In genomic region chr1:247517795-247518612, GRCh38 we compare ENCODE assay signal across 16 cellular contexts. TPM values are rescaled to one million over a fixed set of nuclear protein-coding genes. Genes with fewer than 3 reads are reported as not detected.
DNase-seq lines count a peak whose midpoint lies in the region; ATAC-seq and TF ChIP-seq lines count a peak whose summit lies in the region.
"Had no signal": no experiment of that assay in that cellular context is flagged by ENCODE, and none has a peak within 500 bp of the region (broad histone marks: within the 10 kb centered on the region; RNA-seq: fewer than 3 reads in every experiment).

No MANE protein-coding gene starts in this region.

- H3K27ac Mint-ChIP-seq in chondrocyte (ENCODE audit: unreplicated experiment) (no peak overlapping the region), naive B cell (no peak overlapping the region), nephron progenitor cell (no peak overlapping the region)
- H3K27ac Mint-ChIP-seq: activated T-cell treated with anti-CD3 and anti-CD28 coated beads, Interleukin-2, amount 50 U/mL, for 72 hours; mesothelial cell of epicardium; T-helper 2 cell treated with Interferon-gamma antibody and Interleukin-4, amounts not matched to agents 5 μg/mL and 100 μg/mL, for 36 hours had no signal

- WGBS in thymus: 68% methylated on average over 72 of the region's 72 CpGs
- 96% methylated on average over 70 of the region's 72 CpGs for WGBS in smooth muscle cell (ENCODE audit: low lambda C conversion rate)

- H3K79me2 ChIP-seq in smooth muscle cell (ENCODE audit: low read depth): no peaks in the 10 kb centered on the region

- H3K27me3 ChIP-seq in thymus (ENCODE audit: control insufficient read depth, insufficient read depth) (no peaks in the 10 kb centered on the region), smooth muscle cell (ENCODE audit: low read depth) (no peaks in the 10 kb centered on the region)
- H3K27me3 ChIP-seq: ovary had no signal

- H2AFZ ChIP-seq in smooth muscle cell (ENCODE audit: low read depth): no peak overlapping the region

- H3F3A ChIP-seq in smooth muscle cell (ENCODE audit: low read depth): no peaks in the 10 kb centered on the region

- no peaks in the 10 kb centered on the region for H4K20me1 ChIP-seq in smooth muscle cell (ENCODE audit: low read depth)

- no peaks in the 10 kb centered on the region for H3K36me3 Mint-ChIP-seq in chondrocyte (ENCODE audit: low read depth)
- no peaks in the 10 kb centered on the region for H3K36me3 Mint-ChIP-seq in naive B cell
- no peaks in the 10 kb centered on the region for H3K36me3 Mint-ChIP-seq in nephron progenitor cell (ENCODE audit: low read depth)
- H3K36me3 Mint-ChIP-seq: mesothelial cell of epicardium had no signal

- peak in 1 of 2 donors; percentile 61 for ATAC-seq in naive B cell (ENCODE audit: low read depth in 2 of 2)

- H3K36me3 ChIP-seq in thymus (ENCODE audit: control insufficient read depth, insufficient read depth): no peaks in the 10 kb centered on the region
- no peaks in the 10 kb centered on the region for H3K36me3 ChIP-seq in smooth muscle cell (ENCODE audit: low read depth)
- H3K36me3 ChIP-seq: ovary had no signal

- no peak for TF ChIP-seq CTCF in chondrocyte (IDR thresholded peaks at IDR 0.05)
- no peak for TF ChIP-seq CTCF in smooth muscle cell (IDR thresholded peaks at IDR 0.05; ENCODE audit: borderline replicate concordance, insufficient read depth, poor library complexity, severe bottlenecking)
- no peak for TF ChIP-seq CTCF in nephron progenitor cell (IDR thresholded peaks at IDR 0.05)

- no peaks in the 10 kb centered on the region for H3K27me3 Mint-ChIP-seq in chondrocyte (ENCODE audit: low read depth)
- H3K27me3 Mint-ChIP-seq in naive B cell: peaks cover 14 to 36% (median 23%) of the 10 kb centered on the region in 3 donors
- no peaks in the 10 kb centered on the region for H3K27me3 Mint-ChIP-seq in nephron progenitor cell (ENCODE audit: low read depth, poor library complexity)

- H3K27ac ChIP-seq in thymus (ENCODE audit: low read depth) (no peak overlapping the region), smooth muscle cell (ENCODE audit: low read depth) (no peak overlapping the region)
- H3K27ac ChIP-seq: ovary had no signal

- H3K4me1 Mint-ChIP-seq in chondrocyte (ENCODE audit: low read depth) (no peaks in the 10 kb centered on the region), naive B cell (no peaks in the 10 kb centered on the region), nephron progenitor cell (no peaks in the 10 kb centered on the region)
- H3K4me1 Mint-ChIP-seq: mesothelial cell of epicardium had no signal

- H3K4me1 ChIP-seq in thymus (ENCODE audit: control insufficient read depth, insufficient read depth, low read length): no peaks in the 10 kb centered on the region
- no peaks in the 10 kb centered on the region for H3K4me1 ChIP-seq in smooth muscle cell (ENCODE audit: low read depth)

- H3K9me3 Mint-ChIP-seq in chondrocyte (ENCODE audit: low read depth): peaks cover 13% of the 10 kb centered on the region
- peaks cover 0 to 16% (median 3%) of the 10 kb centered on the region in 7 donors for H3K9me3 Mint-ChIP-seq in naive B cell
- H3K9me3 Mint-ChIP-seq in nephron progenitor cell: peaks cover 41% of the 10 kb centered on the region
- H3K9me3 Mint-ChIP-seq: T-helper 2 cell treated with Interferon-gamma antibody and Interleukin-4, amounts not matched to agents 5 μg/mL and 100 μg/mL, for 36 hours had no signal

- H3K4me3 ChIP-seq in thymus (ENCODE audit: low read length) (peak overlapping the region; percentile 12), smooth muscle cell (no peak overlapping the region)
- H3K4me3 ChIP-seq: ovary had no signal

- no peaks in the 10 kb centered on the region for H3K9me3 ChIP-seq in thymus (ENCODE audit: control insufficient read depth)
- no peaks in the 10 kb centered on the region for H3K9me3 ChIP-seq in smooth muscle cell (replicated peaks; ENCODE audit: low read depth)

- H3K4me3 Mint-ChIP-seq in chondrocyte (ENCODE audit: unreplicated experiment) (no peak overlapping the region), naive B cell (peak overlapping the region in 4 of 8 donors; percentile 7 to 77 (median 60)), nephron progenitor cell (no peak overlapping the region)
- H3K4me3 Mint-ChIP-seq: activated T-cell treated with anti-CD3 and anti-CD28 coated beads, Interleukin-2, amount 50 U/mL, for 72 hours; mesothelial cell of epicardium; T-helper 2 cell treated with Interferon-gamma antibody and Interleukin-4, amounts not matched to agents 5 μg/mL and 100 μg/mL, for 36 hours had no signal

- DNase-seq in stimulated activated CD4-positive, alpha-beta T cell treated with anti-CD3 and anti-CD28 coated beads, Interleukin-12 subunit alpha, Interleukin-12 subunit beta, amount 100 ng/mL, for 4 hours: peak; percentile 6
- no peak for DNase-seq in stimulated activated CD4-positive, alpha-beta T cell treated with anti-CD3 and anti-CD28 coated beads, Interleukin-4, amount 100 ng/mL, for 24 hours
- DNase-seq in chondrocyte (ENCODE audit: low spot score) (peak; percentile 87), naive B cell (peak; percentile 5), smooth muscle cell (lab: John Stamatoyannopoulos, UW; ENCODE audit: unreplicated experiment) (no peak), NOMO-1 treated with DMSO at 0.1 percent for 48 hours (lab: John Stamatoyannopoulos, UW; ENCODE audit: unreplicated experiment) (no peak), nephron progenitor cell (no peak)
- DNase-seq: activated T-cell treated with anti-CD3 and anti-CD28 coated beads, Interleukin-2, amount 50 U/mL, for 72 hours; AML-193; Kasumi-1; NCI-H2171 treated with DMSO at 0.1 percent for 48 hours; ovary; SHP77 had no signal

- no peak overlapping the region for H3K9ac ChIP-seq in smooth muscle cell (ENCODE audit: low read depth)

- H3K4me2 ChIP-seq in smooth muscle cell: no peak overlapping the region

RNA-seq across cellular contexts. Expression of gene OR2C3, which starts 18.2 kb away (rescaled TPM):
- not detected in 3 replicates for total RNA-seq in chondrocyte
- polyA plus RNA-seq in naive B cell (ENCODE audit: low read depth in 6 of 6): not detected
- 0.02 TPM for polyA plus RNA-seq in thymus
- total RNA-seq in smooth muscle cell: not detected in 2 replicates
- polyA plus RNA-seq in smooth muscle cell: not detected in 2 replicates
- total RNA-seq: activated T-cell treated with anti-CD3 and anti-CD28 coated beads, Interleukin-2, amount 50 U/mL, for 72 hours; mesothelial cell of epicardium had no signal

RNA-seq across cellular contexts. Expression of gene GCSAML, which starts 30.9 kb away (rescaled TPM):
- total RNA-seq in chondrocyte (not detected in 3 replicates), smooth muscle cell (not detected in 2 replicates)
- polyA plus RNA-seq in naive B cell (ENCODE audit: low read depth in 6 of 6) (under 1 TPM in 1 of 6 donors, not detected in 5; 0.15 TPM), thymus (0.48 TPM), smooth muscle cell (not detected in 2 replicates)
- total RNA-seq: mesothelial cell of epicardium had no signal

Comparison
In these comparisons a context has a peak if more than half of its experiments do, and no peak if none do; other contexts are left out.
1. DNase-seq: peak in stimulated activated CD4-positive, alpha-beta T cell treated with anti-CD3 and anti-CD28 coated beads, Interleukin-12 subunit alpha, Interleukin-12 subunit beta, amount 100 ng/mL, for 4 hours (single experiment), chondrocyte (single experiment) and naive B cell (single experiment); none in stimulated activated CD4-positive, alpha-beta T cell treated with anti-CD3 and anti-CD28 coated beads, Interleukin-4, amount 100 ng/mL, for 24 hours (single experiment), smooth muscle cell (single experiment), NOMO-1 treated with DMSO at 0.1 percent for 48 hours (single experiment) and nephron progenitor cell (single experiment).